Comparison of ENCODE assay signal across 22 cellular contexts in genomic region chr2:212294816-212295215, GRCh38.
A peak's percentile ranks its signal among the peaks of the same experiment; 100 is the strongest.
DNase-seq lines count a peak whose midpoint lies in the region; TF ChIP-seq lines count a peak whose summit lies in the region.
"Had no signal": no experiment of that assay in that cellular context is flagged by ENCODE, and none has a peak within 500 bp of the region (broad histone marks: within the 10 kb centered on the region; RNA-seq: fewer than 3 reads in every experiment).

No MANE protein-coding gene starts in this region.

- H3K36me3 Mint-ChIP-seq in Caco-2 (ENCODE audit: insufficient read depth, unreplicated experiment): no peaks in the 10 kb centered on the region
- H3K36me3 Mint-ChIP-seq in activated naive CD4-positive, alpha-beta T cell treated with anti-CD3 and anti-CD28 coated beads for 36 hours (ENCODE audit: low read depth): no peaks in the 10 kb centered on the region

- POLR2A ChIA-PET in Caco-2 (lab: Charles Lee): no interaction called here

- intact Hi-C loops in Caco-2 (cut with micrococcal nuclease; ENCODE audit: unreplicated experiment): no loop called here
- intact Hi-C loops in activated naive CD4-positive, alpha-beta T cell treated with anti-CD3 and anti-CD28 coated beads for 36 hours (cut with micrococcal nuclease): no loop called here

- no peaks in the 10 kb centered on the region for H3F3A ChIP-seq in GM23248 (ENCODE audit: insufficient read depth)

- WGBS in GM23248 (ENCODE audit: low coverage in 1 of 2, low lambda C conversion rate in 2 of 2, missing lambda C conversion rate in 2 of 2), 2 experiments: 14 to 18% methylated on average over 2 of the region's 2 CpGs

- in situ Hi-C loops in GM23248 (cut with MboI): no loop called here
- in situ Hi-C loops in GM13977 (cut with MboI; ENCODE audit: low pct_unique_long_range_greater_than_20kb, low sequenced_read_pairs, unreplicated experiment): no loop called here

- H3K4me1 ChIP-seq in GM23248 (ENCODE audit: insufficient read depth): no peaks in the 10 kb centered on the region
- no peaks in the 10 kb centered on the region for H3K4me1 ChIP-seq in Caco-2
- H3K4me1 ChIP-seq: pancreas, right lobe of liver, SJCRH30, vagina had no signal

- no peaks in the 10 kb centered on the region for H3K4me1 Mint-ChIP-seq in Caco-2 (ENCODE audit: low read depth, unreplicated experiment)
- H3K4me1 Mint-ChIP-seq in activated naive CD4-positive, alpha-beta T cell treated with anti-CD3 and anti-CD28 coated beads for 36 hours (ENCODE audit: low read depth): no peaks in the 10 kb centered on the region
- H3K4me1 Mint-ChIP-seq: nephron had no signal

- H3K27ac ChIP-seq in VCaP (peak overlapping the region; percentile 14; the same call in 1 of the 2 replicates), GM23248 (no peak overlapping the region)
- H3K27ac ChIP-seq: pancreas, right lobe of liver, SJCRH30, vagina had no signal

- no peaks in the 10 kb centered on the region; the same call in 1 of the 2 replicates for H3K9me2 ChIP-seq in GM23248 (ENCODE audit: insufficient read depth)

- H3K79me2 ChIP-seq in GM23248 (ENCODE audit: insufficient read depth): no peaks in the 10 kb centered on the region

- no peaks in the 10 kb centered on the region for H3K27me3 Mint-ChIP-seq in Caco-2 (ENCODE audit: insufficient read depth, unreplicated experiment)
- H3K27me3 Mint-ChIP-seq in activated naive CD4-positive, alpha-beta T cell treated with anti-CD3 and anti-CD28 coated beads for 36 hours (ENCODE audit: low read depth): no peaks in the 10 kb centered on the region
- H3K27me3 Mint-ChIP-seq: dendritic cell treated with granulocyte-macrophage colony-stimulating factor and Interleukin-4, amounts not matched to agents 40 ng/mL and 50 ng/mL, for 4 days had no signal

- BruUV-seq in Caco-2 (replicated peaks; lab: Mats Ljungman, UMichigan): no TSS peak

- H3K27me3 ChIP-seq in GM23248 (replicated peaks; ENCODE audit: insufficient read depth) (no peaks in the 10 kb centered on the region), Caco-2 (replicated peaks; ENCODE audit: control insufficient read depth, insufficient read depth, low read length) (no peaks in the 10 kb centered on the region)
- H3K27me3 ChIP-seq: pancreas, right lobe of liver, SJCRH30, vagina had no signal

- no peak for TF ChIP-seq CTCF in VCaP (conservative IDR thresholded peaks at IDR 0.05)
- no peak for TF ChIP-seq CTCF in GM13977 (IDR thresholded peaks at IDR 0.05; ENCODE audit: extremely low read depth, insufficient read depth, missing control alignments)
- no peak for TF ChIP-seq CTCF in Caco-2 (IDR thresholded peaks at IDR 0.05; ENCODE audit: insufficient read depth in 1 of 2, low read depth in 1 of 2, low read length in 1 of 2, severe bottlenecking in 1 of 2, unreplicated experiment in 1 of 2)

- H3K27ac Mint-ChIP-seq in Caco-2 (ENCODE audit: unreplicated experiment): no peak overlapping the region
- H3K27ac Mint-ChIP-seq in activated naive CD4-positive, alpha-beta T cell treated with anti-CD3 and anti-CD28 coated beads for 36 hours: no peak overlapping the region
- H3K27ac Mint-ChIP-seq: dendritic cell treated with granulocyte-macrophage colony-stimulating factor and Interleukin-4, amounts not matched to agents 40 ng/mL and 50 ng/mL, for 4 days; nephron had no signal

- H3K36me3 ChIP-seq in GM23248 (ENCODE audit: low read depth) (no peaks in the 10 kb centered on the region), Caco-2 (ENCODE audit: control insufficient read depth, insufficient read depth, low read length) (no peaks in the 10 kb centered on the region)
- H3K36me3 ChIP-seq: pancreas, right lobe of liver, SJCRH30, vagina had no signal

- H3K4me3 ChIP-seq in GM23248: no peak overlapping the region
- no peak overlapping the region for H3K4me3 ChIP-seq in Caco-2 (ENCODE audit: low read depth, low read length)
- H3K4me3 ChIP-seq: pancreas, right lobe of liver, SJCRH30, vagina had no signal

- no peak overlapping the region for H3K4me3 Mint-ChIP-seq in Caco-2 (ENCODE audit: unreplicated experiment)
- no peak overlapping the region for H3K4me3 Mint-ChIP-seq in activated naive CD4-positive, alpha-beta T cell treated with anti-CD3 and anti-CD28 coated beads for 36 hours
- H3K4me3 Mint-ChIP-seq: dendritic cell treated with granulocyte-macrophage colony-stimulating factor and Interleukin-4, amounts not matched to agents 40 ng/mL and 50 ng/mL, for 4 days; nephron had no signal

- H3K9me3 ChIP-seq in GM23248 (ENCODE audit: low read depth) (no peaks in the 10 kb centered on the region), Caco-2 (no peaks in the 10 kb centered on the region)
- H3K9me3 ChIP-seq: pancreas, right lobe of liver, SJCRH30, vagina had no signal

- CTCF ChIA-PET in Caco-2 (lab: Charles Lee): no interaction called here
- CTCF ChIA-PET in activated naive CD4-positive, alpha-beta T cell treated with anti-CD3 and anti-CD28 coated beads for 36 hours (lab: Charles Lee): no interaction called here

- DNase-seq in Ammon's horn (ENCODE audit: low spot score) (peak; percentile 30), ELR (ENCODE audit: low read depth) (peak; percentile 2), NCI-H2171 (lab: John Stamatoyannopoulos, UW) (peak; percentile 87), GM23248 (no peak), GM13977 (ENCODE audit: low spot score) (no peak), Caco-2 (no peak)
- no peak for DNase-seq in activated naive CD4-positive, alpha-beta T cell treated with anti-CD3 and anti-CD28 coated beads for 36 hours
- DNase-seq: activated CD4-positive, alpha-beta T cell treated with anti-CD3 and anti-CD28 coated beads, Interleukin-2, amount 50 U/mL, for 4 hours; activated CD8-positive, alpha-beta memory T cell treated with anti-CD3 and anti-CD28 coated beads, Interleukin-2, amount 50 U/mL, for 48 hours; activated effector memory CD4-positive, alpha-beta T cell treated with Interleukin-2 at 50 U/mL for 16 hours; DND-41; Kasumi-1; left ventricle myocardium superior; NCI-H1048; pancreas; right lobe of liver; stimulated activated CD4-positive, alpha-beta T cell treated with anti-CD3 and anti-CD28 coated beads, Interleukin-15, amount 100 ng/mL, for 24 hours had no signal

- H3K9ac ChIP-seq in GM23248: no peak overlapping the region

- H3K9me3 Mint-ChIP-seq in Caco-2 (ENCODE audit: unreplicated experiment): no peaks in the 10 kb centered on the region
- no peaks in the 10 kb centered on the region for H3K9me3 Mint-ChIP-seq in activated naive CD4-positive, alpha-beta T cell treated with anti-CD3 and anti-CD28 coated beads for 36 hours
- H3K9me3 Mint-ChIP-seq: dendritic cell treated with granulocyte-macrophage colony-stimulating factor and Interleukin-4, amounts not matched to agents 40 ng/mL and 50 ng/mL, for 4 days; nephron had no signal

- H4K20me1 ChIP-seq in GM23248 (ENCODE audit: insufficient read depth): no peaks in the 10 kb centered on the region

- H3K4me2 ChIP-seq in GM23248 (ENCODE audit: unreplicated experiment): no peak overlapping the region

- H2AFZ ChIP-seq in GM23248: no peak overlapping the region

Comparison
In these comparisons a context has a peak if more than half of its experiments do, and no peak if none do; other contexts are left out.
1. DNase-seq: peak in Ammon's horn (single experiment), ELR (single experiment) and NCI-H2171 (single experiment); none in GM23248 (single experiment), GM13977 (single experiment), Caco-2 (0 of 2) and activated naive CD4-positive, alpha-beta T cell treated with anti-CD3 and anti-CD28 coated beads for 36 hours (single experiment).